In genomic region chr15:48602358-48603122, GRCh38 we compare ENCODE assay signal across 10 cellular contexts. TPM values are rescaled to one million over a fixed set of nuclear protein-coding genes. Genes with fewer than 3 reads are reported as not detected.
DNase-seq lines count a peak whose midpoint lies in the region; ATAC-seq and TF ChIP-seq lines count a peak whose summit lies in the region.
"Had no signal": no experiment of that assay in that cellular context is flagged by ENCODE, and none has a peak within 500 bp of the region (broad histone marks: within the 10 kb centered on the region; RNA-seq: fewer than 3 reads in every experiment).

No MANE protein-coding gene starts in this region.

- no peak overlapping the region for H3K4me3 ChIP-seq in SK-N-SH (ENCODE audit: low read depth in 2 of 2, low read length in 1 of 2)
- H3K4me3 ChIP-seq in fibroblast of villous mesenchyme (ENCODE audit: low read depth, low read length), result no peak overlapping the region
- no peak overlapping the region for H3K4me3 ChIP-seq in osteoblast (ENCODE audit: insufficient read depth, low read length)

- CTCF ChIA-PET in SK-N-SH (lab: Yijun Ruan, JAX), result no interaction called here

- in situ Hi-C loops in KBM-7 (cut with MboI; ENCODE audit: low pct_unique_long_range_greater_than_20kb, low sequenced_read_pairs), result no loop called here

- H3K27me3 ChIP-seq in SK-N-SH (ENCODE audit: insufficient read depth) (no peaks in the 10 kb centered on the region), osteoblast (ENCODE audit: insufficient read depth, low read length) (no peaks in the 10 kb centered on the region)

- WGBS in SK-N-SH (ENCODE audit: low lambda C conversion rate), result 55% methylated on average over 4 of the region's 4 CpGs

- H3K27ac ChIP-seq in SK-N-SH (ENCODE audit: low read depth in 2 of 2, low read length in 1 of 2) (peak overlapping the region; percentile 69 to 90; a peak in 3 of 4 replicates), osteoblast (ENCODE audit: low read depth, low read length) (peak overlapping the region; percentile 92)
- H3K27ac ChIP-seq: C4-2B had no signal

- DNase-seq in EH (ENCODE audit: low read depth) (peak; percentile 90), SK-N-SH (no peak), fibroblast of villous mesenchyme (ENCODE audit: low read depth) (peak; percentile 64), osteoblast (ENCODE audit: insufficient read length, low spot score, missing footprints) (no peak), HK-2 (ENCODE audit: unreplicated experiment) (no peak), KBM-7 (no peak)
- DNase-seq in stimulated activated CD4-positive, alpha-beta T cell treated with anti-CD3 and anti-CD28 coated beads, Interleukin-4, amount 100 ng/mL, for 4 hours, result no peak
- DNase-seq: activated T-cell treated with anti-CD3 and anti-CD28 coated beads, Interleukin-2, amount 50 U/mL, for 4 hours had no signal

- TF ChIP-seq CTCF in SK-N-SH (IDR thresholded peaks at IDR 0.05) (no peak), fibroblast of villous mesenchyme (IDR thresholded peaks at IDR 0.05; ENCODE audit: insufficient read depth, low read depth, low read length) (no peak), osteoblast (IDR thresholded peaks at IDR 0.05; ENCODE audit: extremely low read depth, low read depth, low read length) (no peak)

- POLR2A ChIA-PET in SK-N-SH (lab: Yijun Ruan, JAX), result no interaction called here

- peak overlapping the region; percentile 21; the same call in 1 of the 2 replicates for H3K9ac ChIP-seq in SK-N-SH

- no peaks in the 10 kb centered on the region for H3K9me2 ChIP-seq in SK-N-SH

- H2AFZ ChIP-seq in SK-N-SH (ENCODE audit: low read depth) (no peak overlapping the region), osteoblast (ENCODE audit: low read length) (no peak overlapping the region)

- H4K20me1 ChIP-seq in SK-N-SH (ENCODE audit: insufficient read depth) (peaks cover 8% of the 10 kb centered on the region), osteoblast (ENCODE audit: insufficient read depth, low read length) (peaks cover 8% of the 10 kb centered on the region)

- peaks cover 12 to 38% of the 10 kb centered on the region in 2 experiments for H3K4me1 ChIP-seq in SK-N-SH (ENCODE audit: control insufficient read depth in 1 of 2, insufficient read depth in 2 of 2, low read depth in 1 of 2, low read length in 1 of 2)
- H3K4me1 ChIP-seq in osteoblast (ENCODE audit: insufficient read depth, low read length), result peaks cover 31% of the 10 kb centered on the region

- peak in 1 of 2 experiments; percentile 29; a peak in 1 of 4 replicates for TF ChIP-seq EP300 in SK-N-SH (IDR thresholded peaks at IDR 0.05; ENCODE audit: borderline replicate concordance in 1 of 2, low read depth in 1 of 2, low read length in 1 of 2)

- H3K79me2 ChIP-seq in SK-N-SH (ENCODE audit: insufficient read depth) (peaks cover 95% of the 10 kb centered on the region), osteoblast (ENCODE audit: insufficient read depth, low read length) (peaks cover 90% of the 10 kb centered on the region)

- ATAC-seq in HG03565 (IDR thresholded peaks at IDR 0.05; ENCODE audit: unreplicated experiment), result no peak
- ATAC-seq: activated T-cell treated with anti-CD3 and anti-CD28 coated beads, Interleukin-2, amount 50 U/mL, for 4 hours had no signal

- H3K9me3 ChIP-seq in SK-N-SH, result no peaks in the 10 kb centered on the region
- no peaks in the 10 kb centered on the region for H3K9me3 ChIP-seq in osteoblast (ENCODE audit: low read depth, low read length)

- peaks cover 30% of the 10 kb centered on the region for H3F3A ChIP-seq in SK-N-SH (replicated peaks; ENCODE audit: insufficient read depth)

- H3K4me2 ChIP-seq in SK-N-SH (peak overlapping the region; percentile 27; the same call in 1 of the 2 replicates), osteoblast (ENCODE audit: insufficient read depth, low read length) (peak overlapping the region; percentile 31)

- no peak for TF ChIP-seq RAD21 in SK-N-SH (IDR thresholded peaks at IDR 0.05; ENCODE audit: low read length)

- H3K36me3 ChIP-seq in SK-N-SH (replicated peaks in 1 of 2; ENCODE audit: control insufficient read depth in 1 of 2, insufficient read depth in 2 of 2, low read length in 1 of 2), result peaks cover 46 to 83% of the 10 kb centered on the region in 2 experiments
- H3K36me3 ChIP-seq in osteoblast (ENCODE audit: insufficient read depth, low read length), result peaks cover 81% of the 10 kb centered on the region

TF ChIP-seq in SK-N-SH, 30 proteins besides CTCF, POLR2A, EP300 and RAD21:
- TF ChIP-seq SMC3 (IDR thresholded peaks at IDR 0.05; ENCODE audit: low read depth, low read length), result no peak
- no peak for TF ChIP-seq REST (IDR thresholded peaks at IDR 0.05; ENCODE audit: low read depth, low read length)
- no peak for TF ChIP-seq RXRA (IDR thresholded peaks at IDR 0.05; ENCODE audit: borderline replicate concordance, low read depth)
- TF ChIP-seq PBX3 (IDR thresholded peaks at IDR 0.05), result peak; percentile 69
- no peak for TF ChIP-seq USF1 (IDR thresholded peaks at IDR 0.05; ENCODE audit: borderline replicate concordance, low read depth)
- no peak for TF ChIP-seq EZH2phosphoT487 (IDR thresholded peaks at IDR 0.05; ENCODE audit: borderline replicate concordance, low read depth)
- TF ChIP-seq JUND (IDR thresholded peaks at IDR 0.05), result peak; percentile 66
- TF ChIP-seq GABPA (IDR thresholded peaks at IDR 0.05; ENCODE audit: low read depth), result peak; percentile 22; the same call in 1 of the 2 replicates
- peak; percentile 30; the same call in 1 of the 2 replicates for TF ChIP-seq MAX (IDR thresholded peaks at IDR 0.05; ENCODE audit: low read depth)
- TF ChIP-seq FOSL2 (IDR thresholded peaks at IDR 0.05; ENCODE audit: borderline replicate concordance, low read depth), result peak; percentile 28; the same call in 1 of the 2 replicates
- TF ChIP-seq NRF1 (IDR thresholded peaks at IDR 0.05; ENCODE audit: low read depth, low read length), result no peak
- TF ChIP-seq SIN3A (IDR thresholded peaks at IDR 0.05; ENCODE audit: borderline replicate concordance, low read depth, low read length), result no peak
- peak; percentile 68 for TF ChIP-seq TCF12 (IDR thresholded peaks at IDR 0.05)
- peak; percentile 65 for TF ChIP-seq NFIC (IDR thresholded peaks at IDR 0.05; ENCODE audit: borderline replicate concordance)

RNA-seq across cellular contexts. Expression of gene FBN1, which starts 43.0 kb away (rescaled TPM):
- polyA plus RNA-seq in SK-N-SH (2012; rRNA removed), result 248 and 298 TPM in 2 replicates
- 185 and 239 TPM in 2 replicates for polyA plus RNA-seq in SK-N-SH (2012; cell fraction: cytosol; rRNA removed)
- polyA plus RNA-seq in SK-N-SH (2012; cell fraction: nucleus; rRNA removed), result 255 and 545 TPM in 2 replicates
- 333 and 621 TPM in 2 replicates for total RNA-seq in fibroblast of villous mesenchyme
- 1,453 and 1,556 TPM in 2 replicates for total RNA-seq in osteoblast

Comparison
In these comparisons a context has a peak if more than half of its experiments do, and no peak if none do; other contexts are left out.
1. DNase-seq: peak in EH (single experiment) and fibroblast of villous mesenchyme (single experiment); none in SK-N-SH (single experiment), osteoblast (single experiment), HK-2 (single experiment), KBM-7 (single experiment) and stimulated activated CD4-positive, alpha-beta T cell treated with anti-CD3 and anti-CD28 coated beads, Interleukin-4, amount 100 ng/mL, for 4 hours (0 of 2).